Comparison of ENCODE assay signal across 18 cellular contexts in genomic region chr14:38837333-38838048, GRCh38.
DNase-seq lines count a peak whose midpoint lies in the region; ATAC-seq and TF ChIP-seq lines count a peak whose summit lies in the region.
"Had no signal": no experiment of that assay in that cellular context is flagged by ENCODE, and none has a peak within 500 bp of the region (broad histone marks: within the 10 kb centered on the region; RNA-seq: fewer than 3 reads in every experiment).

No MANE protein-coding gene starts in this region.

- no peak overlapping the region for H3K4me2 ChIP-seq in neuronal stem cell (ENCODE audit: insufficient read depth, low read length, poor library complexity, severe bottlenecking)

- H2BK120ac ChIP-seq in neuronal stem cell (ENCODE audit: low read depth, low read length): no peak overlapping the region

- H2BK15ac ChIP-seq in neuronal stem cell (ENCODE audit: low read length): no peak overlapping the region

- H3K4me1 ChIP-seq in neuronal stem cell (ENCODE audit: control insufficient read depth in 2 of 2, insufficient read depth in 1 of 2, low read depth in 1 of 2, low read length in 2 of 2) (peaks cover 0 to 2% of the 10 kb centered on the region in 2 donors), vagina (no peaks in the 10 kb centered on the region)
- H3K4me1 ChIP-seq: Peyer's patch had no signal

- H2AK5ac ChIP-seq in neuronal stem cell (ENCODE audit: low read depth, low read length): no peak overlapping the region

- H3K9me3 Mint-ChIP-seq in stimulated activated naive CD8-positive, alpha-beta T cell treated with anti-CD3 and anti-CD28 coated beads, Interleukin-15, amount 100 ng/mL, for 72 hours: no peaks in the 10 kb centered on the region
- H3K9me3 Mint-ChIP-seq: CD8-positive, alpha-beta T cell had no signal

- peak overlapping the region; percentile 81 for H3K23ac ChIP-seq in neuronal stem cell (ENCODE audit: low read depth, low read length, poor library complexity)

- peak overlapping the region; percentile 58 for H4K91ac ChIP-seq in neuronal stem cell (ENCODE audit: low read depth, low read length, poor library complexity)

- H3K27ac Mint-ChIP-seq in stimulated activated naive CD8-positive, alpha-beta T cell treated with anti-CD3 and anti-CD28 coated beads, Interleukin-15, amount 100 ng/mL, for 72 hours: no peak overlapping the region
- H3K27ac Mint-ChIP-seq: CD8-positive, alpha-beta T cell had no signal

- no peak for DNase-seq in stimulated activated naive CD8-positive, alpha-beta T cell treated with anti-CD3 and anti-CD28 coated beads, Interleukin-15, amount 100 ng/mL, for 72 hours
- no peak for DNase-seq in stimulated activated naive CD8-positive, alpha-beta T cell treated with anti-CD3 and anti-CD28 coated beads, Interleukin-15, Interleukin-2, amounts not matched to agents 100 U/mL and 50 U/mL, for 24 hours
- DNase-seq in neuronal stem cell (ENCODE audit: low spot score) (no peak), NAMALWA (ENCODE audit: low spot score) (no peak), vagina (ENCODE audit: extremely low spot score in 2 of 2) (no peak)
- DNase-seq: BE2C; CD8-positive, alpha-beta T cell; DND-41; GDM1; KG1; NCI-H1092 treated with DMSO at 0.1 percent for 48 hours; NCI-H1694; NCI-H446; NCI-H748 treated with DMSO at 0.1 percent for 48 hours; SIG-M5 had no signal

- peaks cover 6% of the 10 kb centered on the region for H3K27me3 Mint-ChIP-seq in stimulated activated naive CD8-positive, alpha-beta T cell treated with anti-CD3 and anti-CD28 coated beads, Interleukin-15, amount 100 ng/mL, for 72 hours

- no peaks in the 10 kb centered on the region for H3K27me3 ChIP-seq in neuronal stem cell (ENCODE audit: control insufficient read depth in 3 of 3, insufficient read depth in 3 of 3, low read depth in 1 of 3, low read length in 3 of 3)
- no peaks in the 10 kb centered on the region for H3K27me3 ChIP-seq in vagina
- H3K27me3 ChIP-seq: BE2C, Peyer's patch had no signal

- H2BK12ac ChIP-seq in neuronal stem cell (ENCODE audit: low read length): peak overlapping the region; percentile 60

- peak overlapping the region; percentile 61 for H3K9ac ChIP-seq in neuronal stem cell (ENCODE audit: low read depth, low read length, poor library complexity)

- peak overlapping the region; percentile 87 for H4K8ac ChIP-seq in neuronal stem cell (ENCODE audit: low read depth, low read length)

- peak overlapping the region; percentile 78 for H3K14ac ChIP-seq in neuronal stem cell (ENCODE audit: low read length)

- no peak overlapping the region for H2BK5ac ChIP-seq in neuronal stem cell (ENCODE audit: low read length)

- H3K9me3 ChIP-seq in neuronal stem cell (replicated peaks in 1 of 2; ENCODE audit: control insufficient read depth in 2 of 2, insufficient read depth in 1 of 2, low read depth in 1 of 2, low read length in 2 of 2) (no peaks in the 10 kb centered on the region), vagina (no peaks in the 10 kb centered on the region)
- H3K9me3 ChIP-seq: BE2C, Peyer's patch had no signal

- TF ChIP-seq POLR2A in vagina (IDR thresholded peaks at IDR 0.05): no peak

- H3K4me1 Mint-ChIP-seq in stimulated activated naive CD8-positive, alpha-beta T cell treated with anti-CD3 and anti-CD28 coated beads, Interleukin-15, amount 100 ng/mL, for 72 hours: no peaks in the 10 kb centered on the region

- no peaks in the 10 kb centered on the region for H3K36me3 ChIP-seq in neuronal stem cell (replicated peaks in 1 of 2; ENCODE audit: control insufficient read depth in 2 of 2, insufficient read depth in 2 of 2, low read length in 2 of 2)
- H3K36me3 ChIP-seq in vagina: no peaks in the 10 kb centered on the region
- H3K36me3 ChIP-seq: Peyer's patch had no signal

- H3K79me1 ChIP-seq in neuronal stem cell (ENCODE audit: low read depth, low read length): peaks cover 1% of the 10 kb centered on the region

- H2AFZ ChIP-seq in neuronal stem cell (ENCODE audit: low read length): peak overlapping the region; percentile 26

- peak; percentile 27 for ATAC-seq in stimulated activated naive CD8-positive, alpha-beta T cell treated with anti-CD3 and anti-CD28 coated beads, Interleukin-15, amount 100 ng/mL, for 72 hours
- no peak for ATAC-seq in stimulated activated naive CD8-positive, alpha-beta T cell treated with anti-CD3 and anti-CD28 coated beads, Interleukin-15, Interleukin-2, amounts not matched to agents 100 U/mL and 50 U/mL, for 24 hours
- ATAC-seq in esophagus mucosa (peak; percentile 18), GM18873 (IDR thresholded peaks at IDR 0.05; ENCODE audit: low FRiP score, unreplicated experiment) (no peak)
- ATAC-seq: CD8-positive, alpha-beta T cell had no signal

- H3K27ac ChIP-seq in neuronal stem cell (replicated peaks; ENCODE audit: low read length): no peak overlapping the region
- no peak overlapping the region for H3K27ac ChIP-seq in vagina
- H3K27ac ChIP-seq: Peyer's patch had no signal

- H3K18ac ChIP-seq in neuronal stem cell (ENCODE audit: low read length): peak overlapping the region; percentile 72

- H3K4me3 Mint-ChIP-seq in stimulated activated naive CD8-positive, alpha-beta T cell treated with anti-CD3 and anti-CD28 coated beads, Interleukin-15, amount 100 ng/mL, for 72 hours: no peak overlapping the region
- H3K4me3 Mint-ChIP-seq: CD8-positive, alpha-beta T cell had no signal

- intact Hi-C loops in vagina (cut with DNase I): no loop called here

- TF ChIP-seq CTCF in vagina (IDR thresholded peaks at IDR 0.05): no peak

- H3K4ac ChIP-seq in neuronal stem cell (ENCODE audit: low read length): no peak overlapping the region

- H3K4me3 ChIP-seq in neuronal stem cell (ENCODE audit: low read length in 2 of 2): peak overlapping the region in 1 of 2 donors; percentile 25
- H3K4me3 ChIP-seq in vagina: no peak overlapping the region
- H3K4me3 ChIP-seq: Peyer's patch had no signal

- no CpG with 5 or more reads among the region's 17 CpGs for WGBS in neuronal stem cell (ENCODE audit: extremely low coverage in 2 of 2, insufficient read length in 2 of 2, insufficient replicate concordance in 1 of 2), 2 donors

Comparison
In these comparisons a context has a peak if more than half of its experiments do, and no peak if none do; other contexts are left out.
1. ATAC-seq: peak in stimulated activated naive CD8-positive, alpha-beta T cell treated with anti-CD3 and anti-CD28 coated beads, Interleukin-15, amount 100 ng/mL, for 72 hours (single experiment) and esophagus mucosa (single experiment); none in stimulated activated naive CD8-positive, alpha-beta T cell treated with anti-CD3 and anti-CD28 coated beads, Interleukin-15, Interleukin-2, amounts not matched to agents 100 U/mL and 50 U/mL, for 24 hours (single experiment) and GM18873 (single experiment).